In genomic region chr19:6374179-6374709, GRCh38 we compare ENCODE assay signal across 10 cellular contexts. TPM values are rescaled to one million over a fixed set of nuclear protein-coding genes. Genes with fewer than 3 reads are reported as not detected.
A peak's percentile ranks its signal among the peaks of the same experiment; 100 is the strongest.
DNase-seq lines count a peak whose midpoint lies in the region; ATAC-seq and TF ChIP-seq lines count a peak whose summit lies in the region.
"Had no signal": no experiment of that assay in that cellular context is flagged by ENCODE, and none has a peak within 500 bp of the region (broad histone marks: within the 10 kb centered on the region; RNA-seq: fewer than 3 reads in every experiment).

No MANE protein-coding gene starts in this region.

- POLR2A ChIA-PET in T-cell (lab: Charles Lee): interaction anchor here in 1 of 2 donors (0.6 kb wide), 1 partner anchor 656 kb away, joined by 11 read pairs; no protein-coding TSS in a partner anchor

- DNase-seq in GM23338 (ENCODE audit: low spot score) (no peak), T-cell (no peak), activated gamma-delta T cell treated with Interleukin-2 at 50 U/mL for 16 hours (no peak), NCI-H774 (lab: John Stamatoyannopoulos, UW) (no peak)
- DNase-seq: MG63 had no signal

- peak overlapping the region; percentile 84; the same call in 2 of the 3 replicates for H3K4me3 Mint-ChIP-seq in GM23338
- H3K4me3 Mint-ChIP-seq in T-cell: peak overlapping the region in 2 of 3 donors; percentile 13 to 93
- peak overlapping the region; percentile 43 for H3K4me3 Mint-ChIP-seq in stimulated activated memory B cell treated with anti-CD40 and anti-IgM and Interleukin-4, amounts not matched to agents 10 μg/mL and 1 μg/mL and 100 μg/mL, for 72 hours

- H3K4me3 ChIP-seq in GM23338 (peak overlapping the region; percentile 49), iPS-11a (ENCODE audit: low read depth, low read length) (peak overlapping the region; percentile 8)

- no peak overlapping the region for H2AFZ ChIP-seq in GM23338

- H3K27me3 Mint-ChIP-seq in GM23338 (ENCODE audit: insufficient read depth, low read depth, poor library complexity): peaks cover 9% of the 10 kb centered on the region
- H3K27me3 Mint-ChIP-seq in T-cell: no peaks in the 10 kb centered on the region
- H3K27me3 Mint-ChIP-seq in stimulated activated memory B cell treated with anti-CD40 and anti-IgM and Interleukin-4, amounts not matched to agents 10 μg/mL and 1 μg/mL and 100 μg/mL, for 72 hours: no peaks in the 10 kb centered on the region

- H3K27ac ChIP-seq in GM23338 (ENCODE audit: low read depth): peak overlapping the region; percentile 53

- H3F3A ChIP-seq in GM23338 (replicated peaks; ENCODE audit: low read depth): 0 out of 2 replicates have a peak, but pooled peaks cover 4% of the 10 kb centered on the region

- peaks cover 3% of the 10 kb centered on the region; the same call in 1 of the 2 replicates for H3K36me3 ChIP-seq in GM23338 (ENCODE audit: insufficient read depth)
- H3K36me3 ChIP-seq: MG63 had no signal

- no peaks in the 10 kb centered on the region for H3K27me3 ChIP-seq in GM23338 (ENCODE audit: insufficient read depth)
- H3K27me3 ChIP-seq: MG63 had no signal

- H3K4me2 ChIP-seq in GM23338: peak overlapping the region; percentile 71

- H4K20me1 ChIP-seq in GM23338 (replicated peaks; ENCODE audit: insufficient read depth): 0 out of 2 replicates have a peak, but pooled peaks cover 3% of the 10 kb centered on the region

- no peaks in the 10 kb centered on the region for H3K79me2 ChIP-seq in GM23338 (replicated peaks; ENCODE audit: insufficient read depth)

- CTCF ChIA-PET in T-cell (lab: Charles Lee): interaction anchor here in 1 of 2 donors (0.5 kb wide), 1 partner anchor 397 kb away, joined by 4 read pairs; no protein-coding TSS in a partner anchor

- TF ChIP-seq CTCF in GM23338 (conservative IDR thresholded peaks at IDR 0.05; ENCODE audit: low read depth in 2 of 2): no peak

- peaks cover 22% of the 10 kb centered on the region for H3K4me1 Mint-ChIP-seq in GM23338
- H3K4me1 Mint-ChIP-seq in T-cell: peaks cover 14 to 21% (median 19%) of the 10 kb centered on the region in 3 donors
- peaks cover 21% of the 10 kb centered on the region for H3K4me1 Mint-ChIP-seq in stimulated activated memory B cell treated with anti-CD40 and anti-IgM and Interleukin-4, amounts not matched to agents 10 μg/mL and 1 μg/mL and 100 μg/mL, for 72 hours

- H3K9me2 ChIP-seq in GM23338 (ENCODE audit: insufficient read depth): no peaks in the 10 kb centered on the region

- no peak overlapping the region for H3K27ac Mint-ChIP-seq in GM23338
- H3K27ac Mint-ChIP-seq in T-cell: no peak overlapping the region
- H3K27ac Mint-ChIP-seq in stimulated activated memory B cell treated with anti-CD40 and anti-IgM and Interleukin-4, amounts not matched to agents 10 μg/mL and 1 μg/mL and 100 μg/mL, for 72 hours: peak overlapping the region; percentile 97

- peaks cover 7% of the 10 kb centered on the region; the same call in 1 of the 2 replicates for H3K4me1 ChIP-seq in GM23338 (ENCODE audit: insufficient read depth)

- H3K36me3 Mint-ChIP-seq in GM23338 (ENCODE audit: low read depth): peaks cover 18% of the 10 kb centered on the region
- peaks cover 8% of the 10 kb centered on the region for H3K36me3 Mint-ChIP-seq in T-cell
- peaks cover 17% of the 10 kb centered on the region for H3K36me3 Mint-ChIP-seq in stimulated activated memory B cell treated with anti-CD40 and anti-IgM and Interleukin-4, amounts not matched to agents 10 μg/mL and 1 μg/mL and 100 μg/mL, for 72 hours

- H3K9me3 Mint-ChIP-seq in GM23338 (peaks cover 5% of the 10 kb centered on the region; the same call in 1 of the 3 replicates), T-cell (no peaks in the 10 kb centered on the region)
- no peaks in the 10 kb centered on the region for H3K9me3 Mint-ChIP-seq in stimulated activated memory B cell treated with anti-CD40 and anti-IgM and Interleukin-4, amounts not matched to agents 10 μg/mL and 1 μg/mL and 100 μg/mL, for 72 hours
- H3K9me3 Mint-ChIP-seq: activated T-helper 2 cell treated with anti-CD3 and anti-CD28 coated beads, Interferon-gamma antibody, Interleukin-2, Interleukin-4, amounts not matched to agents 10 μg/mL and 5 μg/mL and 100 μg/mL, durations not matched to agents 14 hours and 24 hours and 36 hours had no signal

- ATAC-seq in GM23338: no peak
- no peak for ATAC-seq in T-cell (replicated peaks in 1 of 4)
- ATAC-seq in stimulated activated memory B cell treated with anti-CD40 and anti-IgM and Interleukin-4, amounts not matched to agents 10 μg/mL and 1 μg/mL and 100 μg/mL, for 72 hours: no peak
- no peak for ATAC-seq in HG02678 (IDR thresholded peaks at IDR 0.05; ENCODE audit: unreplicated experiment)

TF ChIP-seq in GM23338, 12 proteins besides CTCF, POLR2A, EP300 and RAD21 (continues in another document):
- TF ChIP-seq CREB1 (CRISPR knock-in tag; IDR thresholded peaks at IDR 0.05; ENCODE audit: low read depth) (no peak), ZNF114 (CRISPR knock-in tag; IDR thresholded peaks at IDR 0.05) (no peak), JUNB (IDR thresholded peaks at IDR 0.05; ENCODE audit: unreplicated experiment) (no peak), STAT1 (IDR thresholded peaks at IDR 0.05; ENCODE audit: unreplicated experiment) (no peak), ETS1 (IDR thresholded peaks at IDR 0.05) (no peak), REST (IDR thresholded peaks at IDR 0.05; ENCODE audit: unreplicated experiment) (no peak), EZH2 (IDR thresholded peaks at IDR 0.05; ENCODE audit: low read depth, unreplicated experiment) (no peak), POLR2AphosphoS5 (IDR thresholded peaks at IDR 0.05; ENCODE audit: low read depth) (no peak; the same call in 1 of the 2 replicates), ZNF331 (CRISPR knock-in tag; IDR thresholded peaks at IDR 0.05; ENCODE audit: low read depth) (no peak), EZH2phosphoT487 (IDR thresholded peaks at IDR 0.05; ENCODE audit: unreplicated experiment) (no peak)

RNA-seq across cellular contexts. Expression of gene PSPN, which starts 1.5 kb away (rescaled TPM):
- 0.93 and 1.2 TPM in 2 replicates for total RNA-seq in GM23338 (2014; rRNA removed; shearing (Covaris generic))
- polyA plus RNA-seq in GM23338 (2016; fragmentation: Nextera tagmentation; extraction: Ambion mirVana): 0.82 and 1.5 TPM in 2 replicates
- 1 to 10 TPM; 1.7 to 4.1 (median 3.2) TPM for total RNA-seq in T-cell

RNA-seq across cellular contexts. Expression of gene ALKBH7, which starts 1.6 kb away (rescaled TPM):
- total RNA-seq in GM23338 (2014; rRNA removed; shearing (Covaris generic)): 52.0 and 75.4 TPM in 2 replicates
- polyA plus RNA-seq in GM23338 (2016; fragmentation: Nextera tagmentation; extraction: Ambion mirVana): 66.3 and 76.1 TPM in 2 replicates
- 10 to 100 TPM; 49.9 to 94.8 (median 83.5) TPM for total RNA-seq in T-cell

RNA-seq across cellular contexts. Expression of gene CLPP, which starts 12.9 kb away (rescaled TPM):
- total RNA-seq in GM23338 (2014; rRNA removed; shearing (Covaris generic)): 96.7 and 110 TPM in 2 replicates
- polyA plus RNA-seq in GM23338 (2016; fragmentation: Nextera tagmentation; extraction: Ambion mirVana): 65.7 and 76.4 TPM in 2 replicates
- 10 to 100 TPM; 74.0 to 92.0 (median 77.2) TPM for total RNA-seq in T-cell

RNA-seq across cellular contexts. Expression of gene GTF2F1, which starts 18.7 kb away (rescaled TPM):
- 44.4 and 65.5 TPM in 2 replicates for total RNA-seq in GM23338 (2014; rRNA removed; shearing (Covaris generic))
- 62.1 and 76.1 TPM in 2 replicates for polyA plus RNA-seq in GM23338 (2016; fragmentation: Nextera tagmentation; extraction: Ambion mirVana)
- 10 to 100 TPM; 52.6 to 63.1 (median 60.3) TPM for total RNA-seq in T-cell

RNA-seq across cellular contexts. Expression of gene ACER1, which starts 40.8 kb away (rescaled TPM):
- not detected in 2 replicates for total RNA-seq in GM23338 (2014; rRNA removed; shearing (Covaris generic))
- polyA plus RNA-seq in GM23338 (2016; fragmentation: Nextera tagmentation; extraction: Ambion mirVana): not detected in 2 replicates
- 1 to 10 TPM in 2 of 5 donors, under 1 TPM in 3; 0.16 to 2.7 (median 0.63) TPM for total RNA-seq in T-cell
- total RNA-seq: glomerular endothelial cell had no signal
